ENCODE assay signal across 11 cellular contexts in genomic region chr15:67825880-67826716, GRCh38. TPM values are rescaled to one million over a fixed set of nuclear protein-coding genes. Genes with fewer than 3 reads are reported as not detected.
A peak's percentile ranks its signal among the peaks of the same experiment; 100 is the strongest.
DNase-seq lines count a peak whose midpoint lies in the region; ATAC-seq lines count a peak whose summit lies in the region.
"Had no signal": no experiment of that assay in that cellular context is flagged by ENCODE, and none has a peak within 500 bp of the region (broad histone marks: within the 10 kb centered on the region; RNA-seq: fewer than 3 reads in every experiment).

No MANE protein-coding gene starts in this region.

- peaks cover 6% of the 10 kb centered on the region; the same call in 1 of the 2 replicates for H3K4me1 ChIP-seq in iPS-20b (ENCODE audit: insufficient read depth, low read length)

- peak; percentile 47 for DNase-seq in activated T-cell treated with anti-CD3 and anti-CD28 coated beads, Interleukin-2, amount 50 U/mL, for 24 hours
- no peak for DNase-seq in activated T-cell treated with anti-CD3 and anti-CD28 coated beads for 4 hours
- DNase-seq in activated T-cell treated with anti-CD3 and anti-CD28 coated beads, Interleukin-2, amount 50 U/mL, for 48 hours: peak; percentile 49 to 53
- no peak for DNase-seq in DMS153 treated with DMSO at 0.1 percent for 48 hours (lab: John Stamatoyannopoulos, UW; ENCODE audit: unreplicated experiment)
- no peak for DNase-seq in immature natural killer cell
- DNase-seq: NCI-H226 had no signal

- H3K4me1 Mint-ChIP-seq in activated T-cell treated with anti-CD3 and anti-CD28 coated beads, Interleukin-2, amount 50 U/mL, for 24 hours (ENCODE audit: low read depth): peaks cover 64% of the 10 kb centered on the region
- peaks cover 48% of the 10 kb centered on the region for H3K4me1 Mint-ChIP-seq in stimulated activated memory B cell treated with anti-CD40 and anti-IgM and Interleukin-4, amounts not matched to agents 10 μg/mL and 1 μg/mL and 100 μg/mL, for 72 hours
- H3K4me1 Mint-ChIP-seq in immature natural killer cell: peaks cover 12 to 32% of the 10 kb centered on the region in 2 donors

- peak overlapping the region; percentile 88 for H3K27ac Mint-ChIP-seq in activated T-cell treated with anti-CD3 and anti-CD28 coated beads, Interleukin-2, amount 50 U/mL, for 24 hours
- no peak overlapping the region for H3K27ac Mint-ChIP-seq in stimulated activated memory B cell treated with anti-CD40 and anti-IgM and Interleukin-4, amounts not matched to agents 10 μg/mL and 1 μg/mL and 100 μg/mL, for 72 hours
- peak overlapping the region in 1 of 6 donors; percentile 46 for H3K27ac Mint-ChIP-seq in immature natural killer cell

- ATAC-seq in stimulated activated memory B cell treated with anti-CD40 and anti-IgM and Interleukin-4, amounts not matched to agents 10 μg/mL and 1 μg/mL and 100 μg/mL, for 72 hours: no peak
- ATAC-seq in HG03565 (IDR thresholded peaks at IDR 0.05; ENCODE audit: unreplicated experiment): no peak

- H3K27me3 ChIP-seq in iPS-20b (ENCODE audit: insufficient read depth, low read length): peaks cover 100% of the 10 kb centered on the region

- H3K27ac ChIP-seq in iPS-20b (ENCODE audit: low read length): no peak overlapping the region
- H3K27ac ChIP-seq: adrenal gland; BLaER1 treated with 17β-estradiol and CSF1 and Interleukin-3, amounts not matched to agents 10 nM and 100 nM had no signal

- no peaks in the 10 kb centered on the region for H3K36me3 ChIP-seq in iPS-20b (ENCODE audit: insufficient read depth, low read depth, low read length)
- H3K36me3 ChIP-seq: adrenal gland had no signal

- H3K27me3 Mint-ChIP-seq in activated T-cell treated with anti-CD3 and anti-CD28 coated beads, Interleukin-2, amount 50 U/mL, for 24 hours: peaks cover 77% of the 10 kb centered on the region
- peaks cover 80% of the 10 kb centered on the region for H3K27me3 Mint-ChIP-seq in stimulated activated memory B cell treated with anti-CD40 and anti-IgM and Interleukin-4, amounts not matched to agents 10 μg/mL and 1 μg/mL and 100 μg/mL, for 72 hours
- H3K27me3 Mint-ChIP-seq in immature natural killer cell (ENCODE audit: low read depth in 3 of 3): peaks cover 32 to 72% (median 49%) of the 10 kb centered on the region in 3 donors

- H3K4me3 Mint-ChIP-seq in activated T-cell treated with anti-CD3 and anti-CD28 coated beads, Interleukin-2, amount 50 U/mL, for 24 hours: peak overlapping the region; percentile 45
- peak overlapping the region; percentile 12 for H3K4me3 Mint-ChIP-seq in stimulated activated memory B cell treated with anti-CD40 and anti-IgM and Interleukin-4, amounts not matched to agents 10 μg/mL and 1 μg/mL and 100 μg/mL, for 72 hours
- H3K4me3 Mint-ChIP-seq in immature natural killer cell: peak overlapping the region in 2 of 5 donors; percentile 6 to 51

- H3K9me3 Mint-ChIP-seq in activated T-cell treated with anti-CD3 and anti-CD28 coated beads, Interleukin-2, amount 50 U/mL, for 24 hours: no peaks in the 10 kb centered on the region
- H3K9me3 Mint-ChIP-seq in stimulated activated memory B cell treated with anti-CD40 and anti-IgM and Interleukin-4, amounts not matched to agents 10 μg/mL and 1 μg/mL and 100 μg/mL, for 72 hours: peaks cover 3% of the 10 kb centered on the region
- peaks cover 0 to 3% (median 0%) of the 10 kb centered on the region in 6 donors for H3K9me3 Mint-ChIP-seq in immature natural killer cell

- H3K9ac ChIP-seq in iPS-20b (ENCODE audit: low read depth, low read length): no peak overlapping the region
- H3K9ac ChIP-seq: BLaER1 treated with 17β-estradiol and CSF1 and Interleukin-3, amounts not matched to agents 10 nM and 100 nM had no signal

- peak overlapping the region; percentile 50 for H3K4me3 ChIP-seq in iPS-20b (ENCODE audit: low read length)

- H3K9me3 ChIP-seq in iPS-20b (ENCODE audit: insufficient read depth, low read depth, low read length): no peaks in the 10 kb centered on the region; the same call in 1 of the 2 replicates
- H3K9me3 ChIP-seq: adrenal gland had no signal

- no peaks in the 10 kb centered on the region for H3K36me3 Mint-ChIP-seq in activated T-cell treated with anti-CD3 and anti-CD28 coated beads, Interleukin-2, amount 50 U/mL, for 24 hours (ENCODE audit: low read depth)
- peaks cover 4% of the 10 kb centered on the region for H3K36me3 Mint-ChIP-seq in stimulated activated memory B cell treated with anti-CD40 and anti-IgM and Interleukin-4, amounts not matched to agents 10 μg/mL and 1 μg/mL and 100 μg/mL, for 72 hours
- peaks cover 0 to 7% (median 0%) of the 10 kb centered on the region in 3 donors for H3K36me3 Mint-ChIP-seq in immature natural killer cell

RNA-seq across cellular contexts. Expression of gene SKOR1, which starts 0.8 kb away (rescaled TPM):
- polyA plus RNA-seq in immature natural killer cell: under 1 TPM in 1 of 3 donors, not detected in 2; 0.08 TPM

RNA-seq across cellular contexts. Expression of gene RNU6-1, which starts 13.7 kb away (rescaled TPM):
- not detected for polyA plus RNA-seq in immature natural killer cell
- polyA plus RNA-seq: adrenal gland had no signal

Comparison
In these comparisons a context has a peak if more than half of its experiments do, and no peak if none do; other contexts are left out.
1. DNase-seq: peak in activated T-cell treated with anti-CD3 and anti-CD28 coated beads, Interleukin-2, amount 50 U/mL, for 24 hours (single experiment) and activated T-cell treated with anti-CD3 and anti-CD28 coated beads, Interleukin-2, amount 50 U/mL, for 48 hours (2 of 2); none in activated T-cell treated with anti-CD3 and anti-CD28 coated beads for 4 hours (single experiment), DMS153 treated with DMSO at 0.1 percent for 48 hours (single experiment) and immature natural killer cell (0 of 3).